Comparison of ENCODE assay signal across 12 cellular contexts in genomic region chr5:174570662-174571061, GRCh38.
DNase-seq lines count a peak whose midpoint lies in the region; ATAC-seq and TF ChIP-seq lines count a peak whose summit lies in the region.
"Had no signal": no experiment of that assay in that cellular context is flagged by ENCODE, and none has a peak within 500 bp of the region (broad histone marks: within the 10 kb centered on the region; RNA-seq: fewer than 3 reads in every experiment).

No MANE protein-coding gene starts in this region.

- no peaks in the 10 kb centered on the region for H3K9me3 ChIP-seq in neural progenitor cell (ENCODE audit: low read depth)
- H3K9me3 ChIP-seq: BLaER1 treated with 17β-estradiol and CSF1 and Interleukin-3, amounts not matched to agents 10 nM and 100 nM had no signal

- peaks cover 10% of the 10 kb centered on the region for H3K27me3 Mint-ChIP-seq in neural progenitor cell (ENCODE audit: insufficient read depth, low read depth)
- H3K27me3 Mint-ChIP-seq: B cell had no signal

- DNase-seq in M059J (ENCODE audit: low read depth): peak; percentile 58
- peak; percentile 53 for DNase-seq in astrocyte of the cerebellum (ENCODE audit: low read depth)
- no peak for DNase-seq in neural progenitor cell (ENCODE audit: low spot score)
- DNase-seq: CD8-positive, alpha-beta memory T cell; COR-L47; GOT3; H7 had no signal

- H3K79me2 ChIP-seq in neural progenitor cell (ENCODE audit: low read depth): no peaks in the 10 kb centered on the region

- no peak overlapping the region for H2AFZ ChIP-seq in neural progenitor cell (replicated peaks)

- H3K4me1 Mint-ChIP-seq in neural progenitor cell: peaks cover 39% of the 10 kb centered on the region
- H3K4me1 Mint-ChIP-seq: B cell; CD8-positive, alpha-beta memory T cell had no signal

- H3K4me1 ChIP-seq in neural progenitor cell: peaks cover 12% of the 10 kb centered on the region

- no peaks in the 10 kb centered on the region for H3K36me3 ChIP-seq in neural progenitor cell
- H3K36me3 ChIP-seq: BLaER1 treated with 17β-estradiol and CSF1 and Interleukin-3, amounts not matched to agents 10 nM and 100 nM had no signal

- peak overlapping the region; percentile 4 for H3K27ac Mint-ChIP-seq in neural progenitor cell
- H3K27ac Mint-ChIP-seq: B cell had no signal

- ATAC-seq in HG03159 (IDR thresholded peaks at IDR 0.05; ENCODE audit: unreplicated experiment): no peak
- no peak for ATAC-seq in GM19395 (IDR thresholded peaks at IDR 0.05; ENCODE audit: unreplicated experiment)
- no peak for ATAC-seq in GM18511 (IDR thresholded peaks at IDR 0.05; ENCODE audit: unreplicated experiment)

- H3K4me3 ChIP-seq in astrocyte of the cerebellum (ENCODE audit: low read depth, low read length) (no peak overlapping the region), neural progenitor cell (no peak overlapping the region)
- H3K4me3 ChIP-seq: BLaER1 treated with 17β-estradiol and CSF1 and Interleukin-3, amounts not matched to agents 10 nM and 100 nM had no signal

- H3K36me3 Mint-ChIP-seq in neural progenitor cell: no peaks in the 10 kb centered on the region
- H3K36me3 Mint-ChIP-seq: CD8-positive, alpha-beta memory T cell had no signal

- H3K27me3 ChIP-seq in neural progenitor cell: no peaks in the 10 kb centered on the region
- H3K27me3 ChIP-seq: BLaER1 treated with 17β-estradiol and CSF1 and Interleukin-3, amounts not matched to agents 10 nM and 100 nM had no signal

- TF ChIP-seq CTCF in astrocyte of the cerebellum (IDR thresholded peaks at IDR 0.05; ENCODE audit: low read depth, low read length, missing control alignments) (no peak), neural progenitor cell (IDR thresholded peaks at IDR 0.05) (no peak)

- H3K27ac ChIP-seq in neural progenitor cell: no peak overlapping the region
- H3K27ac ChIP-seq: BLaER1 treated with 17β-estradiol and CSF1 and Interleukin-3, amounts not matched to agents 10 nM and 100 nM had no signal

- no peak overlapping the region for H3K9ac ChIP-seq in neural progenitor cell
- H3K9ac ChIP-seq: BLaER1 treated with 17β-estradiol and CSF1 and Interleukin-3, amounts not matched to agents 10 nM and 100 nM had no signal

- no peaks in the 10 kb centered on the region for H4K20me1 ChIP-seq in neural progenitor cell (ENCODE audit: low read depth)
- H4K20me1 ChIP-seq: BLaER1 treated with 17β-estradiol and CSF1 and Interleukin-3, amounts not matched to agents 10 nM and 100 nM had no signal

- H3K9me3 Mint-ChIP-seq in neural progenitor cell: no peaks in the 10 kb centered on the region

- no peak overlapping the region for H3K4me2 ChIP-seq in neural progenitor cell
- H3K4me2 ChIP-seq: BLaER1 treated with 17β-estradiol and CSF1 and Interleukin-3, amounts not matched to agents 10 nM and 100 nM had no signal

- in situ Hi-C loops in astrocyte of the cerebellum (cut with HindIII; ENCODE audit: low sequenced_read_pairs): no loop called here

- H3F3A ChIP-seq in neural progenitor cell (ENCODE audit: low read depth): no peaks in the 10 kb centered on the region

- no peak overlapping the region for H3K4me3 Mint-ChIP-seq in neural progenitor cell
- H3K4me3 Mint-ChIP-seq: B cell had no signal
